8 cellular contexts compared by ENCODE assay signal in the genomic region with DNA sequence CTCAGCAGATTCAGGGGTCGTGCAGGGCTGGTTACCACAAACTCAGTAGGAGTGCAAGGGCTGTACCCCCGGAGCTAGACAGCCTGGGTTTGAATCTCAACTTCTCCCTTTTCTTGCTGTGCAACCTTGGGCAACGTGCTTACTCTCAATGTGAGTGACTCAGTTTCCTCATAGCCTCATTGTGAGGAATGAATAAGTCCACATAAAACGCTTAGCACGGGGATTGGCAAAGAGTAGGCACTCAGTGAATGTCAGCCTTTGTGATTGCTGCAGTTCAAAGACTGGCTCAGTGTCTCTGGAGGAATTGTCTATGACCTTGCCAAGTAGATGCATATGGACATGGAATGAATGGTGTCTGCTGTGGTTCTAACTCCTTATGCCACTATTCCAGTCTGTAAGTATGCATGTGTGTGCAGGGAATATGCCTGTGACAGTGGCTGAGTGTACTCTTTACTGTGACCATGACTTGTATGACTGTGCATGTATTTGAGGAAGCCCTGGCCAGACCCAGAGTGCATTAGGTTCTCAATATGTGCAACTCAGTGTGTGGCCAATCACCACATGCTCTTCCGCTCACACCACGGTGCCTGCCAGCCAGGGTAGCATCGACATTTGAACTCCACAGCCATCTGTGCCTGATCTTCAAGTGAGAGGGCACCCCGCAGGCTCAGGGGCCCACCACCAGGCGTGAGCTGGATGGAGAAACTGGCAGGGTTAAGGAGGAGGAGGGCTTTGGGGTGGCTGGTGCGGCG. TPM values are rescaled to one million over a fixed set of nuclear protein-coding genes. Genes with fewer than 3 reads are reported as not detected.
A peak's percentile ranks its signal among the peaks of the same experiment; 100 is the strongest.
DNase-seq lines count a peak whose midpoint lies in the region; ATAC-seq and TF ChIP-seq lines count a peak whose summit lies in the region.

No MANE protein-coding gene starts in this region.

- POLR2A ChIA-PET in AG04450 (lab: Yijun Ruan, JAX), result interaction anchor here (0.5 to 1.3 kb wide), 9 partner anchors 15 to 1272 kb away, joined by 3 to 5 read pairs (median 4); a partner anchor contains a TSS
- POLR2A ChIA-PET in activated CD4-positive, alpha-beta memory T cell treated with anti-CD3 and anti-CD28 coated beads for 36 hours (lab: Charles Lee), result interaction anchor here (1.0 to 3.5 kb wide), 8 partner anchors 15 to 64 kb away, joined by 4 to 34 read pairs (median 6); a partner anchor contains a TSS

- CTCF ChIA-PET in AG04450 (lab: Charles Lee), result interaction anchor here (1.4 to 1.5 kb wide), 2 partner anchors 24 to 54 kb away, joined by 5 to 10 read pairs; no protein-coding TSS in a partner anchor
- CTCF ChIA-PET in activated CD4-positive, alpha-beta memory T cell treated with anti-CD3 and anti-CD28 coated beads for 36 hours (lab: Charles Lee), result interaction anchor here (1.3 to 3.6 kb wide), 8 partner anchors 21 to 105 kb away, joined by 3 to 30 read pairs (median 6); a partner anchor contains a TSS

- intact Hi-C loops in activated CD4-positive, alpha-beta memory T cell treated with anti-CD3 and anti-CD28 coated beads for 36 hours (cut with micrococcal nuclease), result loop anchor here (1.0 to 2.0 kb wide), 6 partner anchors 21 to 59 kb away; a partner anchor contains a TSS

- H3K9me3 Mint-ChIP-seq in activated CD4-positive, alpha-beta memory T cell treated with anti-CD3 and anti-CD28 coated beads for 36 hours, result no peaks in the 10 kb centered on the region
- no peaks in the 10 kb centered on the region for H3K9me3 Mint-ChIP-seq in osteocyte (ENCODE audit: unreplicated experiment)

- H3K27ac Mint-ChIP-seq in activated CD4-positive, alpha-beta memory T cell treated with anti-CD3 and anti-CD28 coated beads for 36 hours, result peak overlapping the region; percentile 95
- H3K27ac Mint-ChIP-seq in osteocyte (ENCODE audit: unreplicated experiment), result peak overlapping the region; percentile 98

- H3K4me1 Mint-ChIP-seq in activated CD4-positive, alpha-beta memory T cell treated with anti-CD3 and anti-CD28 coated beads for 36 hours (ENCODE audit: low read depth), result peaks cover 31% of the 10 kb centered on the region
- peaks cover 22% of the 10 kb centered on the region for H3K4me1 Mint-ChIP-seq in osteocyte (ENCODE audit: unreplicated experiment)

- peaks cover 1% of the 10 kb centered on the region for H3K36me3 Mint-ChIP-seq in activated CD4-positive, alpha-beta memory T cell treated with anti-CD3 and anti-CD28 coated beads for 36 hours
- no peaks in the 10 kb centered on the region for H3K36me3 Mint-ChIP-seq in osteocyte (ENCODE audit: unreplicated experiment)

- peaks cover 17% of the 10 kb centered on the region for H3K4me1 ChIP-seq in foreskin keratinocyte

- ATAC-seq in foreskin keratinocyte (no peak), GM19455 (IDR thresholded peaks at IDR 0.05; ENCODE audit: unreplicated experiment) (no peak), GM21717 (IDR thresholded peaks at IDR 0.05; ENCODE audit: unreplicated experiment) (no peak)

- peak overlapping the region; percentile 66 for H3K4me3 ChIP-seq in AG04450 (ENCODE audit: low read depth, low read length)

- no peak for TF ChIP-seq CTCF in AG04450 (IDR thresholded peaks at IDR 0.05; ENCODE audit: low read depth, low read length)
- TF ChIP-seq CTCF in foreskin keratinocyte (conservative IDR thresholded peaks at IDR 0.05), result no peak
- no peak for TF ChIP-seq CTCF in osteocyte (IDR thresholded peaks at IDR 0.05)

- H3K27ac ChIP-seq in AG04450 (ENCODE audit: low read depth, low read length), result peak overlapping the region; percentile 25
- H3K27ac ChIP-seq in foreskin keratinocyte, result peak overlapping the region; percentile 94

- no peaks in the 10 kb centered on the region for H3K27me3 Mint-ChIP-seq in activated CD4-positive, alpha-beta memory T cell treated with anti-CD3 and anti-CD28 coated beads for 36 hours
- H3K27me3 Mint-ChIP-seq in osteocyte (ENCODE audit: unreplicated experiment), result no peaks in the 10 kb centered on the region

- H3K4me3 Mint-ChIP-seq in activated CD4-positive, alpha-beta memory T cell treated with anti-CD3 and anti-CD28 coated beads for 36 hours, result peak overlapping the region; percentile 97
- peak overlapping the region; percentile 97 for H3K4me3 Mint-ChIP-seq in osteocyte (ENCODE audit: unreplicated experiment)

- H3K27me3 ChIP-seq in AG04450 (ENCODE audit: control insufficient read depth, insufficient read depth, low read length), result no peaks in the 10 kb centered on the region
- H3K27me3 ChIP-seq in foreskin keratinocyte, result no peaks in the 10 kb centered on the region

- DNase-seq in AG04450 (ENCODE audit: low read depth, low spot score) (no peak), HT1080 (ENCODE audit: low read depth) (peak; percentile 30), foreskin keratinocyte (peak in 1 of 2 donors; percentile 90), osteocyte (ENCODE audit: extremely low spot score, unreplicated experiment) (no peak)
- DNase-seq in activated CD4-positive, alpha-beta memory T cell treated with anti-CD3 and anti-CD28 coated beads for 36 hours, result peak; percentile 35
- no peak for DNase-seq in stimulated activated CD4-positive, alpha-beta T cell treated with anti-CD3 and anti-CD28 coated beads, Interleukin-4, amount 100 ng/mL, for 1 hour

- no peaks in the 10 kb centered on the region; the same call in 1 of the 2 replicates for H3K9me3 ChIP-seq in AG04450 (ENCODE audit: control insufficient read depth, insufficient read depth, low read length)

RNA-seq across cellular contexts. Expression of a gene that starts 0.9 kb away (rescaled TPM):
- polyA plus RNA-seq in AG04450 (2011; rRNA removed), result 3.0 and 4.7 TPM in 2 replicates
- polyA minus RNA-seq in AG04450 (2011; rRNA and poly(A)+ RNA removed), result 3.1 and 4.0 TPM in 2 replicates
- 10.4 and 11.6 TPM in 2 replicates for total RNA-seq in HT1080 (2014; rRNA removed; shearing (Covaris generic))
- 4.8 and 5.1 TPM in 2 replicates for polyA plus RNA-seq in HT1080 (2015; cell fraction: cytosol; rRNA removed)
- 7.2 and 11.6 TPM in 2 replicates for polyA plus RNA-seq in HT1080 (2015; cell fraction: nucleus; rRNA removed)
- total RNA-seq in activated CD4-positive, alpha-beta memory T cell treated with anti-CD3 and anti-CD28 coated beads for 36 hours, result 1 to 10 TPM; 2.5 to 4.0 TPM
- 8.3 and 8.4 TPM in 2 replicates for total RNA-seq in foreskin keratinocyte
- polyA plus RNA-seq in foreskin keratinocyte, result 11.4 and 12.4 TPM in 2 replicates
- 2.3 and 3.0 TPM in 2 replicates for total RNA-seq in osteocyte

RNA-seq across cellular contexts. Expression of a gene that starts 0.9 kb away (rescaled TPM):
- polyA plus RNA-seq in AG04450 (2011; rRNA removed) (2.0 and 4.6 TPM in 2 replicates), foreskin keratinocyte (15.0 and 16.8 TPM in 2 replicates)
- polyA minus RNA-seq in AG04450 (2011; rRNA and poly(A)+ RNA removed), result 4.7 and 6.4 TPM in 2 replicates
- total RNA-seq in HT1080 (2014; rRNA removed; shearing (Covaris generic)), result 13.1 and 23.5 TPM in 2 replicates
- polyA plus RNA-seq in HT1080 (2015; cell fraction: cytosol; rRNA removed), result 16.4 and 16.8 TPM in 2 replicates
- 31.0 and 32.0 TPM in 2 replicates for polyA plus RNA-seq in HT1080 (2015; cell fraction: nucleus; rRNA removed)
- 10 to 100 TPM; 18.8 to 19.6 TPM for total RNA-seq in activated CD4-positive, alpha-beta memory T cell treated with anti-CD3 and anti-CD28 coated beads for 36 hours
- total RNA-seq in foreskin keratinocyte (11.5 and 14.3 TPM in 2 replicates), osteocyte (14.3 and 16.2 TPM in 2 replicates)

RNA-seq across cellular contexts. Expression of a gene that starts 3.3 kb away (rescaled TPM):
- polyA plus RNA-seq in AG04450 (2011; rRNA removed) (0.25 and 0.32 TPM in 2 replicates), foreskin keratinocyte (1.5 and 2.8 TPM in 2 replicates)
- 0.43 and 0.60 TPM in 2 replicates for polyA minus RNA-seq in AG04450 (2011; rRNA and poly(A)+ RNA removed)
- 0.40 and 0.43 TPM in 2 replicates for total RNA-seq in HT1080 (2014; rRNA removed; shearing (Covaris generic))
- 0.12 and 0.38 TPM in 2 replicates for polyA plus RNA-seq in HT1080 (2015; cell fraction: cytosol; rRNA removed)
- 0.88 and 1.6 TPM in 2 replicates for polyA plus RNA-seq in HT1080 (2015; cell fraction: nucleus; rRNA removed)
- total RNA-seq in activated CD4-positive, alpha-beta memory T cell treated with anti-CD3 and anti-CD28 coated beads for 36 hours, result under 1 TPM in 1 of 2 experiments, not detected in 1; 0.14 TPM
- total RNA-seq in foreskin keratinocyte (2.0 and 3.2 TPM in 2 replicates), osteocyte (0.60 and 0.83 TPM in 2 replicates)

RNA-seq across cellular contexts. Expression of a gene that starts 7.9 kb away (rescaled TPM):
- polyA plus RNA-seq in AG04450 (2011; rRNA removed) (19.3 and 20.6 TPM in 2 replicates), foreskin keratinocyte (137 and 158 TPM in 2 replicates)
- 12.0 and 12.7 TPM in 2 replicates for polyA minus RNA-seq in AG04450 (2011; rRNA and poly(A)+ RNA removed)
- 168 and 172 TPM in 2 replicates for total RNA-seq in HT1080 (2014; rRNA removed; shearing (Covaris generic))
- polyA plus RNA-seq in HT1080 (2015; cell fraction: cytosol; rRNA removed), result 98.4 and 121 TPM in 2 replicates
- polyA plus RNA-seq in HT1080 (2015; cell fraction: nucleus; rRNA removed), result 181 and 201 TPM in 2 replicates
- 100 to 1,000 TPM; 111 to 112 TPM for total RNA-seq in activated CD4-positive, alpha-beta memory T cell treated with anti-CD3 and anti-CD28 coated beads for 36 hours
- total RNA-seq in foreskin keratinocyte (140 and 166 TPM in 2 replicates), osteocyte (43.3 and 54.2 TPM in 2 replicates)

RNA-seq across cellular contexts. Expression of a gene that starts 21.2 kb away (rescaled TPM):
- polyA plus RNA-seq in AG04450 (2011; rRNA removed) (not detected in 2 replicates), foreskin keratinocyte (0.04 TPM in 1 of 2 replicates, not detected in the other)
- polyA minus RNA-seq in AG04450 (2011; rRNA and poly(A)+ RNA removed), result not detected in 2 replicates
- total RNA-seq in HT1080 (2014; rRNA removed; shearing (Covaris generic)), result not detected in 2 replicates
- polyA plus RNA-seq in HT1080 (2015; cell fraction: cytosol; rRNA removed), result not detected in 2 replicates
- not detected in 2 replicates for polyA plus RNA-seq in HT1080 (2015; cell fraction: nucleus; rRNA removed)
- total RNA-seq in activated CD4-positive, alpha-beta memory T cell treated with anti-CD3 and anti-CD28 coated beads for 36 hours, result not detected
- total RNA-seq in foreskin keratinocyte (not detected in 2 replicates), osteocyte (not detected in 2 replicates)

Comparison
In these comparisons a context has a peak if more than half of its experiments do, and no peak if none do; other contexts are left out.
1. DNase-seq: peak in HT1080 (single experiment) and activated CD4-positive, alpha-beta memory T cell treated with anti-CD3 and anti-CD28 coated beads for 36 hours (single experiment); none in AG04450 (single experiment), osteocyte (single experiment) and stimulated activated CD4-positive, alpha-beta T cell treated with anti-CD3 and anti-CD28 coated beads, Interleukin-4, amount 100 ng/mL, for 1 hour (single experiment).